Comparison of ENCODE assay signal across 1 cellular context in the genomic region with DNA sequence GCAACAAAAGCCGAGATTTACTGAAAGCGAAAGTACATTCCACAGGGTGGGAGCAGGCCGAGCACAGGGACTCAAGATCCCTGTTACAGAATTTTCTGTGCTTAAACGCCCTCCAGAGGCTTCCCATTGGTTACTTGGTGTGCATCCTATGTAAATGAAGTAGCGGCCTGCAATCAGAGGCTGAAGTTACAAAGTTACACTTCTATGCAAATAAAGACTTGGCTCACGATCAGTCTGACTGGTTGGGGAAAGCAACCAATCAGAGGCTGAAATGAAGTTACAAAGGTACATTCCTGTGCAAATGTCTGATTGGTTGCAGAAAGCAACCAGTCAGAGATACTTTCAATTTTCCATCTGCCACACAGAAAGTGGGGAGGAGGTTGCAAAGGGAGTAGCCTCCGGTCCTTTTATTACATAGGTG.
TF ChIP-seq lines count a peak whose summit lies in the region.

No MANE protein-coding gene starts in this region.

TF ChIP-seq in HepG2, 621 proteins besides CTCF, POLR2A, EP300 and RAD21 (continues in another document):
- TF ChIP-seq RFX5 (IDR thresholded peaks at IDR 0.05; ENCODE audit: low read depth, low read length) (peak; percentile 79), ZFY (CRISPR knock-in tag; IDR thresholded peaks at IDR 0.05) (peak; percentile 64), SIN3A (IDR thresholded peaks at IDR 0.05; ENCODE audit: borderline replicate concordance, low read depth, low read length) (0 out of 2 replicates have a peak, but pooled peaks have one; percentile 13), TBL1XR1 (IDR thresholded peaks at IDR 0.05; ENCODE audit: borderline replicate concordance, low read length, partially characterized antibody) (no peak), ATF7-NPFF (CRISPR knock-in tag; IDR thresholded peaks at IDR 0.05; ENCODE audit: low read depth) (no peak), ZNF441 (CRISPR knock-in tag; IDR thresholded peaks at IDR 0.05; ENCODE audit: borderline replicate concordance) (no peak), MED8 (CRISPR knock-in tag; IDR thresholded peaks at IDR 0.05; ENCODE audit: insufficient replicate concordance) (no peak), SNAPC2 (CRISPR knock-in tag; IDR thresholded peaks at IDR 0.05) (no peak), ZNF264 (CRISPR knock-in tag; IDR thresholded peaks at IDR 0.05) (no peak), ZNF20 (CRISPR knock-in tag; IDR thresholded peaks at IDR 0.05) (peak; percentile 98; the same call in 1 of the 2 replicates), ZFP1 (CRISPR knock-in tag; IDR thresholded peaks at IDR 0.05) (no peak), ARID2 (CRISPR knock-in tag; IDR thresholded peaks at IDR 0.05; ENCODE audit: borderline replicate concordance) (no peak), BHLHE40 (IDR thresholded peaks at IDR 0.05; ENCODE audit: low read length) (no peak), PHF20 (CRISPR knock-in tag; IDR thresholded peaks at IDR 0.05) (no peak), SMYD3 (CRISPR knock-in tag; IDR thresholded peaks at IDR 0.05) (no peak), SP1 (IDR thresholded peaks at IDR 0.05) (no peak), SP1 (CRISPR knock-in tag; IDR thresholded peaks at IDR 0.05) (no peak), ZMYM4 (CRISPR knock-in tag; IDR thresholded peaks at IDR 0.05) (peak; percentile 48; the same call in 1 of the 2 replicates), FOXA3 (CRISPR knock-in tag; IDR thresholded peaks at IDR 0.05) (peak; percentile 73), RCOR2 (CRISPR knock-in tag; IDR thresholded peaks at IDR 0.05) (0 out of 2 replicates have a peak, but pooled peaks have one; percentile 40), KAT8 (CRISPR knock-in tag; IDR thresholded peaks at IDR 0.05) (peak; percentile 45), SIN3B (IDR thresholded peaks at IDR 0.05; ENCODE audit: low read length) (0 out of 2 replicates have a peak, but pooled peaks have one; percentile 37), PPARG (CRISPR knock-in tag; conservative IDR thresholded peaks at IDR 0.05) (no peak), PHF21A (CRISPR knock-in tag; IDR thresholded peaks at IDR 0.05) (peak; percentile 61; the same call in 1 of the 2 replicates), JUNB (CRISPR knock-in tag; IDR thresholded peaks at IDR 0.05; ENCODE audit: borderline replicate concordance) (no peak), KMT2A (CRISPR knock-in tag; IDR thresholded peaks at IDR 0.05) (peak; percentile 62), SAP130 (CRISPR knock-in tag; IDR thresholded peaks at IDR 0.05; ENCODE audit: low read depth) (peak; percentile 63; the same call in 1 of the 2 replicates), ZNF260 (CRISPR knock-in tag; IDR thresholded peaks at IDR 0.05; ENCODE audit: borderline replicate concordance, low read depth) (no peak), TEAD2 (CRISPR knock-in tag; IDR thresholded peaks at IDR 0.05) (no peak), ZZZ3 (CRISPR knock-in tag; IDR thresholded peaks at IDR 0.05; ENCODE audit: borderline replicate concordance) (no peak), ZFP90 (CRISPR knock-in tag; IDR thresholded peaks at IDR 0.05; ENCODE audit: borderline replicate concordance) (no peak), TAF1 (CRISPR knock-in tag; IDR thresholded peaks at IDR 0.05) (peak; percentile 42; the same call in 1 of the 2 replicates), SMAD3 (CRISPR knock-in tag; IDR thresholded peaks at IDR 0.05) (no peak), NFYC (CRISPR knock-in tag; IDR thresholded peaks at IDR 0.05) (peak; percentile 86), TEAD3 (CRISPR knock-in tag; optimal IDR thresholded peaks at IDR 0.05; ENCODE audit: borderline replicate concordance) (peak; percentile 78), ZNF616 (CRISPR knock-in tag; IDR thresholded peaks at IDR 0.05; ENCODE audit: low read depth) (no peak), CEBPB (IDR thresholded peaks at IDR 0.05; ENCODE audit: borderline replicate concordance, low read depth, low read length) (peak; percentile 29; the same call in 1 of the 2 replicates), NFYB (CRISPR knock-in tag; IDR thresholded peaks at IDR 0.05) (peak; percentile 94), ZNF605 (CRISPR knock-in tag; IDR thresholded peaks at IDR 0.05) (0 out of 2 replicates have a peak, but pooled peaks have one; percentile 53), SOX5 (CRISPR knock-in tag; IDR thresholded peaks at IDR 0.05; ENCODE audit: borderline replicate concordance) (peak; percentile 39; the same call in 1 of the 2 replicates), ZSCAN31 (CRISPR knock-in tag; IDR thresholded peaks at IDR 0.05; ENCODE audit: low read depth) (no peak), CBX5 (CRISPR knock-in tag; IDR thresholded peaks at IDR 0.05; ENCODE audit: borderline replicate concordance) (no peak), FOXM1 (CRISPR knock-in tag; IDR thresholded peaks at IDR 0.05) (no peak), ZNF292 (CRISPR knock-in tag; IDR thresholded peaks at IDR 0.05; ENCODE audit: borderline replicate concordance, low read depth) (no peak), FOXP1 (IDR thresholded peaks at IDR 0.05) (no peak), FOXP1 (CRISPR knock-in tag; IDR thresholded peaks at IDR 0.05) (0 out of 2 replicates have a peak, but pooled peaks have one; percentile 3), RFXAP (CRISPR knock-in tag; IDR thresholded peaks at IDR 0.05; ENCODE audit: borderline replicate concordance) (no peak), PRMT3 (CRISPR knock-in tag; IDR thresholded peaks at IDR 0.05; ENCODE audit: borderline replicate concordance, low read depth) (no peak), ZNF33A (CRISPR knock-in tag; IDR thresholded peaks at IDR 0.05; ENCODE audit: borderline replicate concordance) (no peak), MAZ (IDR thresholded peaks at IDR 0.05; ENCODE audit: borderline replicate concordance, low read depth, low read length) (peak; percentile 86; the same call in 1 of the 2 replicates), MAZ (CRISPR knock-in tag; IDR thresholded peaks at IDR 0.05; ENCODE audit: low read depth) (no peak), ZFP36 (IDR thresholded peaks at IDR 0.05; ENCODE audit: borderline replicate concordance, low read depth, low read length, partially characterized antibody) (no peak), RORA (CRISPR knock-in tag; IDR thresholded peaks at IDR 0.05) (no peak)
- TF ChIP-seq, protein P1, sequence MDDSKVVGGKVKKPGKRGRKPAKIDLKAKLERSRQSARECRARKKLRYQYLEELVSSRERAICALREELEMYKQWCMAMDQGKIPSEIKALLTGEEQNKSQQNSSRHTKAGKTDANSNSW (CRISPR knock-in tag; IDR thresholded peaks at IDR 0.05; ENCODE audit: borderline replicate concordance), result no peak
- TF ChIP-seq, protein P2, sequence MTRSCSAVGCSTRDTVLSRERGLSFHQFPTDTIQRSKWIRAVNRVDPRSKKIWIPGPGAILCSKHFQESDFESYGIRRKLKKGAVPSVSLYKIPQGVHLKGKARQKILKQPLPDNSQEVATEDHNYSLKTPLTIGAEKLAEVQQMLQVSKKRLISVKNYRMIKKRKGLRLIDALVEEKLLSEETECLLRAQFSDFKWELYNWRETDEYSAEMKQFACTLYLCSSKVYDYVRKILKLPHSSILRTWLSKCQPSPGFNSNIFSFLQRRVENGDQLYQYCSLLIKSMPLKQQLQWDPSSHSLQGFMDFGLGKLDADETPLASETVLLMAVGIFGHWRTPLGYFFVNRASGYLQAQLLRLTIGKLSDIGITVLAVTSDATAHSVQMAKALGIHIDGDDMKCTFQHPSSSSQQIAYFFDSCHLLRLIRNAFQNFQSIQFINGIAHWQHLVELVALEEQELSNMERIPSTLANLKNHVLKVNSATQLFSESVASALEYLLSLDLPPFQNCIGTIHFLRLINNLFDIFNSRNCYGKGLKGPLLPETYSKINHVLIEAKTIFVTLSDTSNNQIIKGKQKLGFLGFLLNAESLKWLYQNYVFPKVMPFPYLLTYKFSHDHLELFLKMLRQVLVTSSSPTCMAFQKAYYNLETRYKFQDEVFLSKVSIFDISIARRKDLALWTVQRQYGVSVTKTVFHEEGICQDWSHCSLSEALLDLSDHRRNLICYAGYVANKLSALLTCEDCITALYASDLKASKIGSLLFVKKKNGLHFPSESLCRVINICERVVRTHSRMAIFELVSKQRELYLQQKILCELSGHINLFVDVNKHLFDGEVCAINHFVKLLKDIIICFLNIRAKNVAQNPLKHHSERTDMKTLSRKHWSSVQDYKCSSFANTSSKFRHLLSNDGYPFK (CRISPR knock-in tag; IDR thresholded peaks at IDR 0.05; ENCODE audit: borderline replicate concordance), result no peak
- TF ChIP-seq, protein P3, sequence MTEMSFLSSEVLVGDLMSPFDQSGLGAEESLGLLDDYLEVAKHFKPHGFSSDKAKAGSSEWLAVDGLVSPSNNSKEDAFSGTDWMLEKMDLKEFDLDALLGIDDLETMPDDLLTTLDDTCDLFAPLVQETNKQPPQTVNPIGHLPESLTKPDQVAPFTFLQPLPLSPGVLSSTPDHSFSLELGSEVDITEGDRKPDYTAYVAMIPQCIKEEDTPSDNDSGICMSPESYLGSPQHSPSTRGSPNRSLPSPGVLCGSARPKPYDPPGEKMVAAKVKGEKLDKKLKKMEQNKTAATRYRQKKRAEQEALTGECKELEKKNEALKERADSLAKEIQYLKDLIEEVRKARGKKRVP (CRISPR knock-in tag; IDR thresholded peaks at IDR 0.05), result peak in 1 of 2 experiments; percentile 62; a peak in 1 of 4 replicates
- TF ChIP-seq, protein P4, sequence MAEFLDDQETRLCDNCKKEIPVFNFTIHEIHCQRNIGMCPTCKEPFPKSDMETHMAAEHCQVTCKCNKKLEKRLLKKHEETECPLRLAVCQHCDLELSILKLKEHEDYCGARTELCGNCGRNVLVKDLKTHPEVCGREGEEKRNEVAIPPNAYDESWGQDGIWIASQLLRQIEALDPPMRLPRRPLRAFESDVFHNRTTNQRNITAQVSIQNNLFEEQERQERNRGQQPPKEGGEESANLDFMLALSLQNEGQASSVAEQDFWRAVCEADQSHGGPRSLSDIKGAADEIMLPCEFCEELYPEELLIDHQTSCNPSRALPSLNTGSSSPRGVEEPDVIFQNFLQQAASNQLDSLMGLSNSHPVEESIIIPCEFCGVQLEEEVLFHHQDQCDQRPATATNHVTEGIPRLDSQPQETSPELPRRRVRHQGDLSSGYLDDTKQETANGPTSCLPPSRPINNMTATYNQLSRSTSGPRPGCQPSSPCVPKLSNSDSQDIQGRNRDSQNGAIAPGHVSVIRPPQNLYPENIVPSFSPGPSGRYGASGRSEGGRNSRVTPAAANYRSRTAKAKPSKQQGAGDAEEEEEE (CRISPR knock-in tag; IDR thresholded peaks at IDR 0.05; ENCODE audit: borderline replicate concordance), result no peak
- TF ChIP-seq, protein P5, sequence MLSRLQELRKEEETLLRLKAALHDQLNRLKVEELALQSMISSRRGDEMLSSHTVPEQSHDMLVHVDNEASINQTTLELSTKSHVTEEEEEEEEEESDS (CRISPR knock-in tag; IDR thresholded peaks at IDR 0.05; ENCODE audit: borderline replicate concordance), result peak; percentile 80; the same call in 1 of the 2 replicates
- TF ChIP-seq, protein P6, sequence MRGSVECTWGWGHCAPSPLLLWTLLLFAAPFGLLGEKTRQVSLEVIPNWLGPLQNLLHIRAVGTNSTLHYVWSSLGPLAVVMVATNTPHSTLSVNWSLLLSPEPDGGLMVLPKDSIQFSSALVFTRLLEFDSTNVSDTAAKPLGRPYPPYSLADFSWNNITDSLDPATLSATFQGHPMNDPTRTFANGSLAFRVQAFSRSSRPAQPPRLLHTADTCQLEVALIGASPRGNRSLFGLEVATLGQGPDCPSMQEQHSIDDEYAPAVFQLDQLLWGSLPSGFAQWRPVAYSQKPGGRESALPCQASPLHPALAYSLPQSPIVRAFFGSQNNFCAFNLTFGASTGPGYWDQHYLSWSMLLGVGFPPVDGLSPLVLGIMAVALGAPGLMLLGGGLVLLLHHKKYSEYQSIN (CRISPR knock-in tag; IDR thresholded peaks at IDR 0.05; ENCODE audit: borderline replicate concordance), result no peak
- TF ChIP-seq, protein P7, sequence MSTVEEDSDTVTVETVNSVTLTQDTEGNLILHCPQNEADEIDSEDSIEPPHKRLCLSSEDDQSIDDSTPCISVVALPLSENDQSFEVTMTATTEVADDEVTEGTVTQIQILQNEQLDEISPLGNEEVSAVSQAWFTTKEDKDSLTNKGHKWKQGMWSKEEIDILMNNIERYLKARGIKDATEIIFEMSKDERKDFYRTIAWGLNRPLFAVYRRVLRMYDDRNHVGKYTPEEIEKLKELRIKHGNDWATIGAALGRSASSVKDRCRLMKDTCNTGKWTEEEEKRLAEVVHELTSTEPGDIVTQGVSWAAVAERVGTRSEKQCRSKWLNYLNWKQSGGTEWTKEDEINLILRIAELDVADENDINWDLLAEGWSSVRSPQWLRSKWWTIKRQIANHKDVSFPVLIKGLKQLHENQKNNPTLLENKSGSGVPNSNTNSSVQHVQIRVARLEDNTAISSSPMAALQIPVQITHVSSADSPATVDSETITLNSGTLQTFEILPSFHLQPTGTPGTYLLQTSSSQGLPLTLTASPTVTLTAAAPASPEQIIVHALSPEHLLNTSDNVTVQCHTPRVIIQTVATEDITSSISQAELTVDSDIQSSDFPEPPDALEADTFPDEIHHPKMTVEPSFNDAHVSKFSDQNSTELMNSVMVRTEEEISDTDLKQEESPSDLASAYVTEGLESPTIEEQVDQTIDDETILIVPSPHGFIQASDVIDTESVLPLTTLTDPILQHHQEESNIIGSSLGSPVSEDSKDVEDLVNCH (CRISPR knock-in tag; IDR thresholded peaks at IDR 0.05), result no peak
- TF ChIP-seq, protein P8, sequence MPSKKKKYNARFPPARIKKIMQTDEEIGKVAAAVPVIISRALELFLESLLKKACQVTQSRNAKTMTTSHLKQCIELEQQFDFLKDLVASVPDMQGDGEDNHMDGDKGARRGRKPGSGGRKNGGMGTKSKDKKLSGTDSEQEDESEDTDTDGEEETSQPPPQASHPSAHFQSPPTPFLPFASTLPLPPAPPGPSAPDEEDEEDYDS (CRISPR knock-in tag; IDR thresholded peaks at IDR 0.05), result peak; percentile 60
- TF ChIP-seq, protein P9, sequence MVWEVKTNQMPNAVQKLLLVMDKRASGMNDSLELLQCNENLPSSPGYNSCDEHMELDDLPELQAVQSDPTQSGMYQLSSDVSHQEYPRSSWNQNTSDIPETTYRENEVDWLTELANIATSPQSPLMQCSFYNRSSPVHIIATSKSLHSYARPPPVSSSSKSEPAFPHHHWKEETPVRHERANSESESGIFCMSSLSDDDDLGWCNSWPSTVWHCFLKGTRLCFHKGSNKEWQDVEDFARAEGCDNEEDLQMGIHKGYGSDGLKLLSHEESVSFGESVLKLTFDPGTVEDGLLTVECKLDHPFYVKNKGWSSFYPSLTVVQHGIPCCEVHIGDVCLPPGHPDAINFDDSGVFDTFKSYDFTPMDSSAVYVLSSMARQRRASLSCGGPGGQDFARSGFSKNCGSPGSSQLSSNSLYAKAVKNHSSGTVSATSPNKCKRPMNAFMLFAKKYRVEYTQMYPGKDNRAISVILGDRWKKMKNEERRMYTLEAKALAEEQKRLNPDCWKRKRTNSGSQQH (CRISPR knock-in tag; IDR thresholded peaks at IDR 0.05; ENCODE audit: low read depth), result no peak
- TF ChIP-seq, protein P10, sequence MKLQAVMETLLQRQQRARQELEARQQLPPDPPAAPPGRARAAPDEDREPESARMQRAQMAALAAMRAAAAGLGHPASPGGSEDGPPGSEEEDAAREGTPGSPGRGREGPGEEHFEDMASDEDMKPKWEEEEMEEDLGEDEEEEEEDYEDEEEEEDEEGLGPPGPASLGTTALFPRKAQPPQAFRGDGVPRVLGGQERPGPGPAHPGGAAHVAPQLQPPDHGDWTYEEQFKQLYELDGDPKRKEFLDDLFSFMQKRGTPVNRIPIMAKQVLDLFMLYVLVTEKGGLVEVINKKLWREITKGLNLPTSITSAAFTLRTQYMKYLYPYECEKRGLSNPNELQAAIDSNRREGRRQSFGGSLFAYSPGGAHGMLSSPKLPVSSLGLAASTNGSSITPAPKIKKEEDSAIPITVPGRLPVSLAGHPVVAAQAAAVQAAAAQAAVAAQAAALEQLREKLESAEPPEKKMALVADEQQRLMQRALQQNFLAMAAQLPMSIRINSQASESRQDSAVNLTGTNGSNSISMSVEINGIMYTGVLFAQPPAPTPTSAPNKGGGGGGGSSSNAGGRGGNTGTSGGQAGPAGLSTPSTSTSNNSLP (IDR thresholded peaks at IDR 0.05; ENCODE audit: low read depth, low read length), result peak; percentile 57; the same call in 1 of the 2 replicates
